26 cellular contexts compared by ENCODE assay signal in genomic region chr7:6276911-6277408, GRCh38. TPM values are rescaled to one million over a fixed set of nuclear protein-coding genes. Genes with fewer than 3 reads are reported as not detected.
DNase-seq lines count a peak whose midpoint lies in the region; ATAC-seq, FAIRE-seq and TF ChIP-seq lines count a peak whose summit lies in the region.
"Had no signal": no experiment of that assay in that cellular context is flagged by ENCODE, and none has a peak within 500 bp of the region (broad histone marks: within the 10 kb centered on the region; RNA-seq: fewer than 3 reads in every experiment).

No MANE protein-coding gene starts in this region.

- H3K4me3 Mint-ChIP-seq in nephron progenitor cell: no peak overlapping the region
- H3K4me3 Mint-ChIP-seq in activated CD4-positive, alpha-beta memory T cell treated with anti-CD3 and anti-CD28 coated beads, Interleukin-2, amount 10 ng/mL, durations not matched to agents 7 days and 5 days: no peak overlapping the region
- H3K4me3 Mint-ChIP-seq: activated CD4-positive, alpha-beta T cell treated with anti-CD3 and anti-CD28 coated beads, Interleukin-2, amount 10 ng/mL, durations not matched to agents 24 days and 14 days; central memory CD8-positive, alpha-beta T cell; naive thymus-derived CD8-positive, alpha-beta T cell; T-helper 17 cell had no signal

- TF ChIP-seq CTCF in liver (IDR thresholded peaks at IDR 0.05; ENCODE audit: low read depth, low read length, missing input control) (no peak), right lobe of liver (IDR thresholded peaks at IDR 0.05) (no peak), cardiac fibroblast (IDR thresholded peaks at IDR 0.05; ENCODE audit: low read depth, low read length) (no peak), nephron progenitor cell (IDR thresholded peaks at IDR 0.05) (no peak)

- POLR2A ChIA-PET in activated CD4-positive, alpha-beta memory T cell treated with anti-CD3 and anti-CD28 coated beads, Interleukin-2, amount 10 ng/mL, durations not matched to agents 7 days and 5 days (lab: Charles Lee): interaction anchor here (0.6 kb wide), 1 partner anchor 64 kb away, joined by 3 read pairs; no protein-coding TSS in a partner anchor

- no peaks in the 10 kb centered on the region for H3K9me3 Mint-ChIP-seq in nephron progenitor cell
- H3K9me3 Mint-ChIP-seq in activated CD4-positive, alpha-beta memory T cell treated with anti-CD3 and anti-CD28 coated beads, Interleukin-2, amount 10 ng/mL, durations not matched to agents 7 days and 5 days: no peaks in the 10 kb centered on the region
- H3K9me3 Mint-ChIP-seq: activated CD4-positive, alpha-beta T cell treated with anti-CD3 and anti-CD28 coated beads, Interleukin-2, amount 10 ng/mL, durations not matched to agents 24 days and 14 days; CD8-positive, alpha-beta memory T cell; central memory CD8-positive, alpha-beta T cell; naive thymus-derived CD8-positive, alpha-beta T cell had no signal

- no peak for ATAC-seq in right lobe of liver
- no peak for ATAC-seq in GM18861 (IDR thresholded peaks at IDR 0.05; ENCODE audit: unreplicated experiment)
- ATAC-seq: left colon; naive thymus-derived CD8-positive, alpha-beta T cell; T-helper 17 cell had no signal

- H3K9me3 ChIP-seq in liver (ENCODE audit: control insufficient read depth in 4 of 4, low read length in 3 of 4) (no peaks in the 10 kb centered on the region), right lobe of liver (no peaks in the 10 kb centered on the region)
- H3K9me3 ChIP-seq: Peyer's patch, SJSA1 had no signal

- no peaks in the 10 kb centered on the region for H3K36me3 ChIP-seq in liver (ENCODE audit: control insufficient read depth in 4 of 4, insufficient read depth in 3 of 4, low read depth in 1 of 4, low read length in 3 of 4)
- no peaks in the 10 kb centered on the region for H3K36me3 ChIP-seq in right lobe of liver
- H3K36me3 ChIP-seq: Peyer's patch had no signal

- H3K4me3 ChIP-seq in liver (ENCODE audit: low read depth in 1 of 3, low read length in 3 of 3) (no peak overlapping the region), right lobe of liver (no peak overlapping the region), cardiac fibroblast (replicated peaks in 1 of 2; ENCODE audit: low read depth in 2 of 2, low read length in 2 of 2) (no peak overlapping the region)
- H3K4me3 ChIP-seq: Peyer's patch, SJSA1 had no signal

- TF ChIP-seq RAD21 in liver (IDR thresholded peaks at IDR 0.05): peak in 1 of 2 donors; percentile 9

- H3K9ac ChIP-seq in liver (ENCODE audit: low read depth in 1 of 2, low read length in 2 of 2): no peak overlapping the region
- H3K9ac ChIP-seq: parathyroid adenoma had no signal

- peak overlapping the region; percentile 47 for H3K27ac Mint-ChIP-seq in nephron progenitor cell
- no peak overlapping the region for H3K27ac Mint-ChIP-seq in activated CD4-positive, alpha-beta memory T cell treated with anti-CD3 and anti-CD28 coated beads, Interleukin-2, amount 10 ng/mL, durations not matched to agents 7 days and 5 days
- H3K27ac Mint-ChIP-seq: activated CD4-positive, alpha-beta T cell treated with anti-CD3 and anti-CD28 coated beads, Interleukin-2, amount 10 ng/mL, durations not matched to agents 24 days and 14 days; CD8-positive, alpha-beta memory T cell; naive thymus-derived CD8-positive, alpha-beta T cell; T-helper 17 cell had no signal

- FAIRE-seq in urothelium cell line (lab: Jason Lieb, UNC): peak; percentile 58
- FAIRE-seq: HTR-8/SVneo had no signal

- no peaks in the 10 kb centered on the region for H3K27me3 ChIP-seq in liver (ENCODE audit: control insufficient read depth in 4 of 4, insufficient read depth in 4 of 4, low read length in 3 of 4)
- H3K27me3 ChIP-seq in right lobe of liver: no peaks in the 10 kb centered on the region
- H3K27me3 ChIP-seq: Peyer's patch, SJSA1 had no signal

- H3K36me3 Mint-ChIP-seq in nephron progenitor cell (ENCODE audit: low read depth): no peaks in the 10 kb centered on the region
- H3K36me3 Mint-ChIP-seq in activated CD4-positive, alpha-beta memory T cell treated with anti-CD3 and anti-CD28 coated beads, Interleukin-2, amount 10 ng/mL, durations not matched to agents 7 days and 5 days (ENCODE audit: low read depth): no peaks in the 10 kb centered on the region
- H3K36me3 Mint-ChIP-seq: CD8-positive, alpha-beta memory T cell; naive thymus-derived CD8-positive, alpha-beta T cell had no signal

- H3K27me3 Mint-ChIP-seq in nephron progenitor cell (ENCODE audit: low read depth, poor library complexity): peaks cover 21% of the 10 kb centered on the region
- H3K27me3 Mint-ChIP-seq in activated CD4-positive, alpha-beta memory T cell treated with anti-CD3 and anti-CD28 coated beads, Interleukin-2, amount 10 ng/mL, durations not matched to agents 7 days and 5 days: peaks cover 19% of the 10 kb centered on the region
- H3K27me3 Mint-ChIP-seq: central memory CD8-positive, alpha-beta T cell; T-helper 17 cell had no signal

- H3K4me1 ChIP-seq in liver (ENCODE audit: control insufficient read depth in 4 of 4, insufficient read depth in 4 of 4, low read length in 3 of 4) (peaks cover 5 to 11% (median 9%) of the 10 kb centered on the region in 4 donors), right lobe of liver (peaks cover 0 to 10% (median 3%) of the 10 kb centered on the region in 4 donors)

- peaks cover 13% of the 10 kb centered on the region for H3K4me1 Mint-ChIP-seq in nephron progenitor cell
- peaks cover 7% of the 10 kb centered on the region for H3K4me1 Mint-ChIP-seq in activated CD4-positive, alpha-beta memory T cell treated with anti-CD3 and anti-CD28 coated beads, Interleukin-2, amount 10 ng/mL, durations not matched to agents 7 days and 5 days

- CTCF ChIA-PET in activated CD4-positive, alpha-beta memory T cell treated with anti-CD3 and anti-CD28 coated beads, Interleukin-2, amount 10 ng/mL, durations not matched to agents 7 days and 5 days (lab: Charles Lee): interaction anchor here (1.1 kb wide), 1 partner anchor 12 kb away, joined by 4 read pairs; no protein-coding TSS in a partner anchor

- TF ChIP-seq POLR2A in right lobe of liver (IDR thresholded peaks at IDR 0.05): no peak

- DNase-seq in right lobe of liver (no peak), cardiac fibroblast (ENCODE audit: low read depth in 2 of 2) (peak; percentile 60), nephron progenitor cell (no peak), urothelium cell line (ENCODE audit: low spot score) (no peak), SKM-1 treated with dmso at 0.1 percent for 144 hours (lab: John Stamatoyannopoulos, UW; ENCODE audit: unreplicated experiment) (no peak)
- DNase-seq in activated CD4-positive, alpha-beta memory T cell treated with anti-CD3 and anti-CD28 coated beads, Interleukin-2, amount 10 ng/mL, durations not matched to agents 7 days and 5 days: no peak
- DNase-seq: 8988T; activated CD4-positive, alpha-beta T cell treated with anti-CD3 and anti-CD28 coated beads, Interleukin-2, amount 10 ng/mL, durations not matched to agents 24 days and 14 days; activated naive CD4-positive, alpha-beta T cell treated with anti-CD3 and anti-CD28 coated beads, Interleukin-2, amount 50 U/mL, for 16 hours; anterior cingulate cortex; CD8-positive, alpha-beta memory T cell; GF-D8; left colon; MV-4-11; naive thymus-derived CD8-positive, alpha-beta T cell; NCI-H146; NCI-H510A; T-helper 17 cell had no signal

- intact Hi-C loops in right lobe of liver (cut with DNase I): no loop called here

- H3K27ac ChIP-seq in liver (ENCODE audit: low read depth in 1 of 2, low read length in 2 of 2): no peak overlapping the region
- no peak overlapping the region for H3K27ac ChIP-seq in right lobe of liver
- H3K27ac ChIP-seq: parathyroid adenoma, Peyer's patch, SJSA1, VCaP had no signal

- 88% methylated on average over 9 of the region's 9 CpGs for WGBS in liver
- WGBS in right lobe of liver (ENCODE audit: insufficient coverage, low coverage, low lambda C conversion rate, missing lambda C conversion rate): 77% methylated on average over 9 of the region's 9 CpGs

TF ChIP-seq in liver, 16 proteins besides CTCF, POLR2A, EP300 and RAD21:
- TF ChIP-seq NR2F2 (IDR thresholded peaks at IDR 0.05) (peak; percentile 90), HNF4G (IDR thresholded peaks at IDR 0.05) (no peak), GABPA (IDR thresholded peaks at IDR 0.05 in 1 of 2, conservative IDR thresholded peaks at IDR 0.05 in 1 of 2) (no peak)
TF ChIP-seq in liver: peak in this region for 1.

RNA-seq across cellular contexts. Expression of gene CYTH3, which starts 4.5 kb away (rescaled TPM):
- 1 to 10 TPM; 4.5 to 6.3 TPM for total RNA-seq in liver
- polyA plus RNA-seq in liver: 1 to 10 TPM; 1.1 to 2.9 TPM
- total RNA-seq in right lobe of liver: 1 to 10 TPM; 2.7 to 6.6 (median 4.1) TPM
- total RNA-seq in activated CD4-positive, alpha-beta memory T cell treated with anti-CD3 and anti-CD28 coated beads, Interleukin-2, amount 10 ng/mL, durations not matched to agents 7 days and 5 days: 1 to 10 TPM; 1.2 to 1.7 TPM

Comparison
In these comparisons a context has a peak if more than half of its experiments do, and no peak if none do; other contexts are left out.
1. DNase-seq: peak in cardiac fibroblast (2 of 2); none in right lobe of liver (0 of 3), nephron progenitor cell (single experiment), urothelium cell line (single experiment), activated CD4-positive, alpha-beta memory T cell treated with anti-CD3 and anti-CD28 coated beads, Interleukin-2, amount 10 ng/mL, durations not matched to agents 7 days and 5 days (single experiment) and SKM-1 treated with dmso at 0.1 percent for 144 hours (single experiment).